ENCODE assay signal across 17 cellular contexts in genomic region chr2:188721231-188721630, GRCh38.
DNase-seq lines count a peak whose midpoint lies in the region; ATAC-seq, FAIRE-seq and TF ChIP-seq lines count a peak whose summit lies in the region.
"Had no signal": no experiment of that assay in that cellular context is flagged by ENCODE, and none has a peak within 500 bp of the region (broad histone marks: within the 10 kb centered on the region; RNA-seq: fewer than 3 reads in every experiment).

No MANE protein-coding gene starts in this region.

- 0 out of 2 replicates have a peak overlapping the region, but pooled peaks have one; percentile 18 for H2AFZ ChIP-seq in H1 (ENCODE audit: low read length)
- H2AFZ ChIP-seq in hepatocyte: no peak overlapping the region

- H3K14ac ChIP-seq in H1 (ENCODE audit: insufficient read length): no peak overlapping the region

- H3K9me3 ChIP-seq in H1 (ENCODE audit: insufficient read depth in 2 of 2, low read depth in 1 of 2, low read length in 1 of 2) (no peaks in the 10 kb centered on the region), hepatocyte (ENCODE audit: low read depth) (no peaks in the 10 kb centered on the region), uterus (no peaks in the 10 kb centered on the region)
- H3K9me3 ChIP-seq: HAP-1 had no signal

- H3K36me3 ChIP-seq in H1 (ENCODE audit: control insufficient read depth in 2 of 4, insufficient read depth in 4 of 4, low read length in 3 of 4) (no peaks in the 10 kb centered on the region), hepatocyte (replicated peaks; ENCODE audit: insufficient read depth, low read depth) (no peaks in the 10 kb centered on the region), uterus (no peaks in the 10 kb centered on the region)
- H3K36me3 ChIP-seq: HAP-1 had no signal

- H4K8ac ChIP-seq in H1 (ENCODE audit: extremely low read depth, insufficient read depth, low read length): no peak overlapping the region

- H3K9ac ChIP-seq in H1 (replicated peaks in 1 of 4; ENCODE audit: extremely low read depth in 1 of 4, low read depth in 3 of 4, low read length in 3 of 4): no peak overlapping the region

- no peaks in the 10 kb centered on the region for H4K20me1 ChIP-seq in H1 (replicated peaks in 1 of 2; ENCODE audit: control insufficient read depth in 1 of 2, insufficient read depth in 2 of 2, low read length in 2 of 2)
- no peaks in the 10 kb centered on the region for H4K20me1 ChIP-seq in hepatocyte (ENCODE audit: insufficient read depth, poor library complexity, severe bottlenecking)

- H3K4me1 ChIP-seq in H1 (replicated peaks in 1 of 4; ENCODE audit: control insufficient read depth in 3 of 4, insufficient read depth in 4 of 4, low read length in 3 of 4): 0 out of 7 replicates have a peak, but pooled peaks cover 0 to 2% (median 0%) of the 10 kb centered on the region in 4 experiments
- H3K4me1 ChIP-seq in hepatocyte (ENCODE audit: insufficient read depth): no peaks in the 10 kb centered on the region
- H3K4me1 ChIP-seq in uterus: no peaks in the 10 kb centered on the region
- H3K4me1 ChIP-seq: HAP-1 had no signal

- H3K9me3 Mint-ChIP-seq in activated CD8-positive, alpha-beta T cell treated with anti-CD3 and anti-CD28 coated beads, Interleukin-2, amount 10 ng/mL, durations not matched to agents 7 days and 5 days (ENCODE audit: insufficient read depth): no peaks in the 10 kb centered on the region

- no peak overlapping the region for H3K56ac ChIP-seq in H1 (replicated peaks; ENCODE audit: insufficient read length, low read depth, low read length)

- H3K27ac ChIP-seq in H1 (ENCODE audit: low read depth, low read length) (no peak overlapping the region), hepatocyte (no peak overlapping the region), uterus (peak overlapping the region in 1 of 2 donors; percentile 19)

- TF ChIP-seq CTCF in H1 (IDR thresholded peaks at IDR 0.05; ENCODE audit: control extremely low read depth in 1 of 3, insufficient read depth in 1 of 3, low read depth in 1 of 3, low read length in 3 of 3): no peak
- no peak for TF ChIP-seq CTCF in hepatocyte (IDR thresholded peaks at IDR 0.05; ENCODE audit: poor library complexity)
- no peak for TF ChIP-seq CTCF in uterus (IDR thresholded peaks at IDR 0.05)

- intact Hi-C loops in uterus (cut with DNase I; ENCODE audit: low total_unique reads): no loop called here

- H3K18ac ChIP-seq in H1 (ENCODE audit: extremely low read depth, low read length): no peak overlapping the region

- H3K27me3 Mint-ChIP-seq in activated CD8-positive, alpha-beta T cell treated with anti-CD3 and anti-CD28 coated beads, Interleukin-2, amount 10 ng/mL, durations not matched to agents 7 days and 5 days (ENCODE audit: low read depth): no peaks in the 10 kb centered on the region

- no peak for FAIRE-seq in H1 (lab: Jason Lieb, UNC)
- FAIRE-seq: RCC 7860 had no signal

- CTCF ChIA-PET in H1 (lab: Charles Lee; ENCODE audit: partially characterized antibody): interaction anchor here (1.1 kb wide), 1 partner anchor 17 kb away, joined by 3 read pairs; no protein-coding TSS in a partner anchor
- CTCF ChIA-PET in activated CD8-positive, alpha-beta T cell treated with anti-CD3 and anti-CD28 coated beads, Interleukin-2, amount 10 ng/mL, durations not matched to agents 7 days and 5 days (lab: Charles Lee): no interaction called here

- H3K4ac ChIP-seq in H1 (replicated peaks; ENCODE audit: insufficient read length, low read depth, low read length): no peak overlapping the region

- H3K4me3 ChIP-seq in H1 (ENCODE audit: extremely low read depth in 1 of 4, insufficient read depth in 2 of 4, low read depth in 3 of 4, low read length in 4 of 4): no peak overlapping the region
- H3K4me3 ChIP-seq in hepatocyte: no peak overlapping the region
- H3K4me3 ChIP-seq in uterus: no peak overlapping the region
- H3K4me3 ChIP-seq: HAP-1 had no signal

- no peaks in the 10 kb centered on the region for H3K4me1 Mint-ChIP-seq in activated CD8-positive, alpha-beta T cell treated with anti-CD3 and anti-CD28 coated beads, Interleukin-2, amount 10 ng/mL, durations not matched to agents 7 days and 5 days (ENCODE audit: low read depth)

- H3K4me3 Mint-ChIP-seq in activated CD8-positive, alpha-beta T cell treated with anti-CD3 and anti-CD28 coated beads, Interleukin-2, amount 10 ng/mL, durations not matched to agents 7 days and 5 days: no peak overlapping the region
- H3K4me3 Mint-ChIP-seq: CD8-positive, alpha-beta T cell had no signal

- H3K27ac Mint-ChIP-seq in activated CD8-positive, alpha-beta T cell treated with anti-CD3 and anti-CD28 coated beads, Interleukin-2, amount 10 ng/mL, durations not matched to agents 7 days and 5 days: no peak overlapping the region
- H3K27ac Mint-ChIP-seq: CD8-positive, alpha-beta T cell had no signal

- no peak overlapping the region for H2BK5ac ChIP-seq in H1 (ENCODE audit: low read depth, low read length)

- no peak overlapping the region for H2BK20ac ChIP-seq in H1 (ENCODE audit: low read length)

- no peaks in the 10 kb centered on the region for H3K9me2 ChIP-seq in hepatocyte (replicated peaks; ENCODE audit: insufficient read depth)

- no peak overlapping the region for H3K23ac ChIP-seq in H1 (ENCODE audit: insufficient read length)

- H3K79me2 ChIP-seq in H1 (ENCODE audit: control insufficient read depth in 1 of 2, insufficient read depth in 2 of 2, low read length in 2 of 2) (no peaks in the 10 kb centered on the region), hepatocyte (no peaks in the 10 kb centered on the region)

- H4K5ac ChIP-seq in H1 (ENCODE audit: insufficient read length, low read depth, low read length): no peak overlapping the region

- no peak for TF ChIP-seq EP300 in H1 (IDR thresholded peaks at IDR 0.05; ENCODE audit: borderline replicate concordance in 1 of 2, low read depth in 2 of 2, low read length in 2 of 2)

- DNase-seq in HCEC 1CT: peak; percentile 23
- DNase-seq in H1 (ENCODE audit: low read depth in 1 of 2, low spot score in 2 of 2): no peak
- DNase-seq in hepatocyte (ENCODE audit: low spot score): peak; percentile 7
- peak; percentile 19 for DNase-seq in stromal cell of bone marrow (ENCODE audit: low read depth)
- DNase-seq in activated CD8-positive, alpha-beta T cell treated with anti-CD3 and anti-CD28 coated beads, Interleukin-2, amount 10 ng/mL, durations not matched to agents 7 days and 5 days: no peak
- no peak for DNase-seq in uterus
- DNase-seq: ACHN; CD8-positive, alpha-beta T cell; DND-41; GF-D8; NCI-H1436 treated with DMSO at 0.1 percent for 48 hours; NCI-H2081; NCI-H510A treated with DMSO at 0.1 percent for 48 hours; SHP77 treated with DMSO at 0.1 percent for 48 hours had no signal

- H2BK12ac ChIP-seq in H1 (ENCODE audit: low read depth, low read length): no peak overlapping the region

- no peak overlapping the region for H2AK5ac ChIP-seq in H1 (ENCODE audit: low read depth, low read length)

- H3K23me2 ChIP-seq in H1 (ENCODE audit: low read depth, low read length): no peaks in the 10 kb centered on the region

- TF ChIP-seq RAD21 in H1 (IDR thresholded peaks at IDR 0.05 in 1 of 2, conservative IDR thresholded peaks at IDR 0.05 in 1 of 2; ENCODE audit: low read depth in 2 of 2, low read length in 2 of 2): no peak

- H2BK120ac ChIP-seq in H1 (replicated peaks; ENCODE audit: low read depth, low read length): no peak overlapping the region

- no peak overlapping the region for H4K91ac ChIP-seq in H1 (replicated peaks; ENCODE audit: insufficient read length, low read length)

- no peak overlapping the region for H3K4me2 ChIP-seq in H1 (ENCODE audit: insufficient read depth in 1 of 2, low read depth in 2 of 2, low read length in 2 of 2)
- no peak overlapping the region for H3K4me2 ChIP-seq in hepatocyte

- POLR2A ChIA-PET in H1 (lab: Charles Lee; ENCODE audit: partially characterized antibody): no interaction called here
- POLR2A ChIA-PET in activated CD8-positive, alpha-beta T cell treated with anti-CD3 and anti-CD28 coated beads, Interleukin-2, amount 10 ng/mL, durations not matched to agents 7 days and 5 days (lab: Charles Lee): no interaction called here

- no peak overlapping the region for H2BK15ac ChIP-seq in H1 (ENCODE audit: low read length)

- no peaks in the 10 kb centered on the region for H3K27me3 ChIP-seq in H1 (replicated peaks in 1 of 4; ENCODE audit: control insufficient read depth in 3 of 4, extremely low read depth in 1 of 4, insufficient read depth in 3 of 4, low read length in 3 of 4)
- no peaks in the 10 kb centered on the region for H3K27me3 ChIP-seq in hepatocyte
- no peaks in the 10 kb centered on the region for H3K27me3 ChIP-seq in uterus

- H3K36me3 Mint-ChIP-seq in activated CD8-positive, alpha-beta T cell treated with anti-CD3 and anti-CD28 coated beads, Interleukin-2, amount 10 ng/mL, durations not matched to agents 7 days and 5 days (ENCODE audit: low read depth): no peaks in the 10 kb centered on the region
- H3K36me3 Mint-ChIP-seq: CD8-positive, alpha-beta T cell had no signal

- no peak for ATAC-seq in HG03095 (IDR thresholded peaks at IDR 0.05; ENCODE audit: unreplicated experiment)
- ATAC-seq in activated CD8-positive, alpha-beta T cell treated with anti-CD3 and anti-CD28 coated beads, Interleukin-2, amount 10 ng/mL, durations not matched to agents 7 days and 5 days: no peak
- ATAC-seq: CD8-positive, alpha-beta T cell had no signal

- TF ChIP-seq POLR2A in H1 (IDR thresholded peaks at IDR 0.05; ENCODE audit: control extremely low read depth in 1 of 2, low read depth in 2 of 2, low read length in 2 of 2) (no peak), uterus (IDR thresholded peaks at IDR 0.05) (no peak)

- no peaks in the 10 kb centered on the region for H3K79me1 ChIP-seq in H1 (ENCODE audit: low read depth, low read length)

TF ChIP-seq in H1, 55 proteins besides CTCF, POLR2A, EP300 and RAD21 (continues in another document):
- TF ChIP-seq CTBP2 (IDR thresholded peaks at IDR 0.05; ENCODE audit: borderline replicate concordance, insufficient read depth, insufficient read length, low read length): no peak
- no peak for TF ChIP-seq RBBP5 (IDR thresholded peaks at IDR 0.05; ENCODE audit: borderline replicate concordance, low read depth, low read length)
- TF ChIP-seq SP2 (IDR thresholded peaks at IDR 0.05; ENCODE audit: low read length): no peak
- no peak for TF ChIP-seq SIX5 (IDR thresholded peaks at IDR 0.05; ENCODE audit: low read depth, low read length)
- no peak for TF ChIP-seq JUND (IDR thresholded peaks at IDR 0.05; ENCODE audit: low read length)
- no peak for TF ChIP-seq CEBPB (IDR thresholded peaks at IDR 0.05; ENCODE audit: low read depth, low read length)
- no peak for TF ChIP-seq YY1 (IDR thresholded peaks at IDR 0.05; ENCODE audit: low read depth, low read length)
- no peak for TF ChIP-seq CBX5 (IDR thresholded peaks at IDR 0.05; ENCODE audit: low read depth, low read length)
- no peak for TF ChIP-seq RXRA (IDR thresholded peaks at IDR 0.05; ENCODE audit: insufficient read depth, low read depth, low read length)

Comparison
In these comparisons a context has a peak if more than half of its experiments do, and no peak if none do; other contexts are left out.
1. DNase-seq: peak in HCEC 1CT (single experiment), hepatocyte (single experiment) and stromal cell of bone marrow (single experiment); none in H1 (0 of 2), activated CD8-positive, alpha-beta T cell treated with anti-CD3 and anti-CD28 coated beads, Interleukin-2, amount 10 ng/mL, durations not matched to agents 7 days and 5 days (single experiment) and uterus (0 of 2).